ENCODE assay signal across 10 cellular contexts in genomic region chr17:72392056-72393010, GRCh38.
DNase-seq lines count a peak whose midpoint lies in the region; ATAC-seq and TF ChIP-seq lines count a peak whose summit lies in the region.
"Had no signal": no experiment of that assay in that cellular context is flagged by ENCODE, and none has a peak within 500 bp of the region (broad histone marks: within the 10 kb centered on the region; RNA-seq: fewer than 3 reads in every experiment).

No MANE protein-coding gene starts in this region.

- ATAC-seq in GM19395 (IDR thresholded peaks at IDR 0.05; ENCODE audit: unreplicated experiment) (no peak), T-helper 17 cell (no peak)
- no peak for ATAC-seq in activated T-helper 17 cell treated with anti-CD3 and anti-CD28 coated beads, Interleukin-2, amount 50 U/mL, for 72 hours (replicated peaks)

- peaks cover 5% of the 10 kb centered on the region for H3K4me1 Mint-ChIP-seq in activated T-helper 17 cell treated with anti-CD3 and anti-CD28 coated beads, Interleukin-2, amount 50 U/mL, for 72 hours
- no peaks in the 10 kb centered on the region for H3K4me1 Mint-ChIP-seq in T-helper 17 cell
- H3K4me1 Mint-ChIP-seq: immature natural killer cell had no signal

- DNase-seq in DMS53 treated with DMSO at 0.1 percent for 48 hours (lab: John Stamatoyannopoulos, UW; ENCODE audit: unreplicated experiment): peak; percentile 44
- DNase-seq in GM23248: peak; percentile 89
- DNase-seq in NCI-H345 (lab: John Stamatoyannopoulos, UW): peak; percentile 70
- peak; percentile 89 for DNase-seq in kidney epithelial cell (ENCODE audit: low read depth)
- DNase-seq in LoVo (ENCODE audit: low spot score): no peak
- DNase-seq in T-helper 17 cell: no peak
- DNase-seq: immature natural killer cell; stimulated activated CD4-positive, alpha-beta T cell treated with anti-CD3 and anti-CD28 coated beads, Interleukin-15, amount 100 ng/mL, for 24 hours had no signal

- H3K9me3 Mint-ChIP-seq in activated T-helper 17 cell treated with anti-CD3 and anti-CD28 coated beads, Interleukin-2, amount 50 U/mL, for 72 hours: no peaks in the 10 kb centered on the region

- H3K27me3 Mint-ChIP-seq in activated T-helper 17 cell treated with anti-CD3 and anti-CD28 coated beads, Interleukin-2, amount 50 U/mL, for 72 hours: no peaks in the 10 kb centered on the region
- H3K27me3 Mint-ChIP-seq in T-helper 17 cell: no peaks in the 10 kb centered on the region

- H2AFZ ChIP-seq in GM23248: no peak overlapping the region

- no peaks in the 10 kb centered on the region for H4K20me1 ChIP-seq in GM23248 (ENCODE audit: insufficient read depth)

- H3K9me3 ChIP-seq in GM23248 (ENCODE audit: low read depth) (no peaks in the 10 kb centered on the region), T-helper 17 cell (ENCODE audit: control insufficient read depth, low read length, poor library complexity, severe bottlenecking) (no peaks in the 10 kb centered on the region)

- H3K27ac ChIP-seq in GM23248: peak overlapping the region; percentile 23

- H3F3A ChIP-seq in GM23248 (ENCODE audit: insufficient read depth): peaks cover 32% of the 10 kb centered on the region

- no peaks in the 10 kb centered on the region for H3K9me2 ChIP-seq in GM23248 (ENCODE audit: insufficient read depth)

- H3K4me3 Mint-ChIP-seq in activated T-helper 17 cell treated with anti-CD3 and anti-CD28 coated beads, Interleukin-2, amount 50 U/mL, for 72 hours: no peak overlapping the region
- no peak overlapping the region for H3K4me3 Mint-ChIP-seq in T-helper 17 cell
- H3K4me3 Mint-ChIP-seq: immature natural killer cell had no signal

- in situ Hi-C loops in GM23248 (cut with MboI): no loop called here

- peaks cover 48% of the 10 kb centered on the region for H3K4me1 ChIP-seq in GM23248 (ENCODE audit: insufficient read depth)

- H3K36me3 Mint-ChIP-seq in activated T-helper 17 cell treated with anti-CD3 and anti-CD28 coated beads, Interleukin-2, amount 50 U/mL, for 72 hours (ENCODE audit: low read depth): no peaks in the 10 kb centered on the region
- H3K36me3 Mint-ChIP-seq in T-helper 17 cell (ENCODE audit: low read depth): no peaks in the 10 kb centered on the region
- H3K36me3 Mint-ChIP-seq: immature natural killer cell had no signal

- H3K9ac ChIP-seq in GM23248: no peak overlapping the region

- WGBS in GM23248 (ENCODE audit: low coverage in 1 of 2, low lambda C conversion rate in 2 of 2, missing lambda C conversion rate in 2 of 2), 2 experiments: 60 to 61% methylated on average over 18 of the region's 18 CpGs

- H3K4me3 ChIP-seq in GM23248 (no peak overlapping the region), kidney epithelial cell (ENCODE audit: low read depth, low read length) (no peak overlapping the region)

- no peak overlapping the region for H3K27ac Mint-ChIP-seq in activated T-helper 17 cell treated with anti-CD3 and anti-CD28 coated beads, Interleukin-2, amount 50 U/mL, for 72 hours
- no peak overlapping the region for H3K27ac Mint-ChIP-seq in T-helper 17 cell
- H3K27ac Mint-ChIP-seq: immature natural killer cell had no signal

- no peaks in the 10 kb centered on the region for H3K36me3 ChIP-seq in GM23248 (ENCODE audit: low read depth)
- H3K36me3 ChIP-seq in kidney epithelial cell (ENCODE audit: control insufficient read depth, insufficient read depth, low read length): peaks cover 1% of the 10 kb centered on the region

- H3K79me2 ChIP-seq in GM23248 (ENCODE audit: insufficient read depth): no peaks in the 10 kb centered on the region

- H3K27me3 ChIP-seq in GM23248 (replicated peaks; ENCODE audit: insufficient read depth): no peaks in the 10 kb centered on the region
- no peaks in the 10 kb centered on the region for H3K27me3 ChIP-seq in kidney epithelial cell (ENCODE audit: control insufficient read depth, insufficient read depth, low read length)

- H3K4me2 ChIP-seq in GM23248 (ENCODE audit: unreplicated experiment): peak overlapping the region; percentile 26

- no peak for TF ChIP-seq CTCF in kidney epithelial cell (IDR thresholded peaks at IDR 0.05; ENCODE audit: insufficient read depth, low read length, poor library complexity, severe bottlenecking)

Comparison
In these comparisons a context has a peak if more than half of its experiments do, and no peak if none do; other contexts are left out.
1. DNase-seq: peak in DMS53 treated with DMSO at 0.1 percent for 48 hours (single experiment), GM23248 (single experiment), NCI-H345 (single experiment) and kidney epithelial cell (single experiment); none in LoVo (single experiment) and T-helper 17 cell (0 of 3).